8 cellular contexts compared by ENCODE assay signal in the genomic region with DNA sequence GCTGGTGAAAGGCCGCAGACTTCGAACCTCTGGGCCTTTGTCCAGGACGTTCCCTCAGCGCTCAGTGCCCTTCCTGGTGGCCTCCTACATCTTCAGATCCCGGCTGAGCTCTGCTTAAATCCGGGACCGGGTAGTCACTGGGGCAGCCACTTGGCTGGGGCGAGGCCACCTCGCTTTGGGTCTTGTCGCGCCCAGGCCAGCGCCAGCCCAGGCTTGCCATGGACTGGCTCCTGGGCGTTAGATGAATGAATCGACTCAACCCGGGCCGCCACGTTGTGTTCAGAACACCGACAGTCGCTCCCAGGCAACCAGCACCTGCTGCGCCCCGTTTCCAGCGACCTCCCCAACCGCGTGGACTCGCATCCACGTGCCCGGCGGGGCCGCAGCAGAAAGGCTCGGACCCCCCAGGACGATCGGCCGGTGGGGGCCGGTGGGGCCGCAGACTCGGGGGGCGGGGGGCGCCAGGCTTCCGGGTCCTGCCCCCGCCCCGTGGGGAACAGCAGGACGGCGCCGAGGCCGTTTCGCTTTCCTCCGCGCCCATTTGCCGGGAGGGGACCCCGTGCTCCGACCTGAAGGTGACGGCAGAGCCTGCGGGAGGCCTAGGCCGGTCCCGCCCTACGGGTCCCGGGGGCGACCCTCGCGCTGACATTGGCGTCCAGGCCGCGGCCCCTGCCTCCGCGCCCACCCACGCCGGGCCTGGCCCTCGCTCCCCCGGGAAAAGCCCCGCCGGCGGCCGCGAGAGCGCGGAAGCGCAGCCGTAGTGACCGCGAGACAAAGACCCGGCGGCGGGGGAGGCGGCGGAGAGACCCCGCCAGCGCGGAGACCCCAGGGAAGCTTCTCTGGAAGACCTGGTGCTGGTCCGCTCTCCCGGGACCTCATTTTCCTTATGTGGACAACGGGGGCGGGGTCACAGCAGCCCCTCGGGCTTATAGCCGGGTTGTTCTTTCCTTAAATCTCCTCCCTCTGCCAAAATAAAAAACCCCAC. TPM values are rescaled to one million over a fixed set of nuclear protein-coding genes. Genes with fewer than 3 reads are reported as not detected.
DNase-seq lines count a peak whose midpoint lies in the region; ATAC-seq and TF ChIP-seq lines count a peak whose summit lies in the region.

No MANE protein-coding gene starts in this region.

- in situ Hi-C loops in brain microvascular endothelial cell (cut with HindIII; ENCODE audit: low pct_ligation_motif_present, low sequenced_read_pairs) = no loop called here

- DNase-seq in AG09309 (ENCODE audit: low read depth) = no peak
- peak; percentile 40 for DNase-seq in T-helper 2 cell treated with Interferon-gamma antibody and Interleukin-4, amounts not matched to agents 5 μg/mL and 100 μg/mL, for 36 hours (ENCODE audit: low spot score)
- DNase-seq in brain microvascular endothelial cell = no peak
- DNase-seq in kidney epithelial cell (ENCODE audit: low read depth) = no peak
- DNase-seq in stimulated activated CD4-positive, alpha-beta T cell treated with anti-CD3 and anti-CD28 coated beads, Interleukin-2, amount 100 ng/mL, for 4 hours (ENCODE audit: low read depth) = peak; percentile 43
- DNase-seq in NK-92 (lab: John Stamatoyannopoulos, UW; ENCODE audit: unreplicated experiment) = no peak

- H3K36me3 ChIP-seq in brain microvascular endothelial cell (replicated peaks) (no peaks in the 10 kb centered on the region), kidney epithelial cell (ENCODE audit: control insufficient read depth, insufficient read depth, low read length) (no peaks in the 10 kb centered on the region)

- no peak overlapping the region for H3K27ac ChIP-seq in brain microvascular endothelial cell

- TF ChIP-seq CTCF in AG09309 (IDR thresholded peaks at IDR 0.05; ENCODE audit: control insufficient read depth, insufficient read depth, low read depth, low read length, missing control alignments) = no peak
- TF ChIP-seq CTCF in brain microvascular endothelial cell (IDR thresholded peaks at IDR 0.05; ENCODE audit: low read depth, low read length, missing control alignments) = no peak
- no peak for TF ChIP-seq CTCF in kidney epithelial cell (IDR thresholded peaks at IDR 0.05; ENCODE audit: insufficient read depth, low read length, poor library complexity, severe bottlenecking)

- H3K9me3 Mint-ChIP-seq in T-helper 2 cell treated with Interferon-gamma antibody and Interleukin-4, amounts not matched to agents 5 μg/mL and 100 μg/mL, for 36 hours = no peaks in the 10 kb centered on the region

- H3K27me3 ChIP-seq in brain microvascular endothelial cell (replicated peaks) = no peaks in the 10 kb centered on the region
- no peaks in the 10 kb centered on the region for H3K27me3 ChIP-seq in kidney epithelial cell (ENCODE audit: control insufficient read depth, insufficient read depth, low read length)

- no peaks in the 10 kb centered on the region for H3K36me3 Mint-ChIP-seq in T-helper 2 cell treated with Interferon-gamma antibody and Interleukin-4, amounts not matched to agents 5 μg/mL and 100 μg/mL, for 36 hours (ENCODE audit: low read depth)

- H3K4me1 Mint-ChIP-seq in T-helper 2 cell treated with Interferon-gamma antibody and Interleukin-4, amounts not matched to agents 5 μg/mL and 100 μg/mL, for 36 hours (ENCODE audit: low read depth) = no peaks in the 10 kb centered on the region

- H3K4me3 Mint-ChIP-seq in T-helper 2 cell treated with Interferon-gamma antibody and Interleukin-4, amounts not matched to agents 5 μg/mL and 100 μg/mL, for 36 hours = peak overlapping the region; percentile 64

- H3K27ac Mint-ChIP-seq in T-helper 2 cell treated with Interferon-gamma antibody and Interleukin-4, amounts not matched to agents 5 μg/mL and 100 μg/mL, for 36 hours = peak overlapping the region; percentile 74

- peak; percentile 54 for ATAC-seq in GM21723 (IDR thresholded peaks at IDR 0.05; ENCODE audit: unreplicated experiment)
- no peak for ATAC-seq in HG03097 (IDR thresholded peaks at IDR 0.05; ENCODE audit: low FRiP score, unreplicated experiment)

- peak overlapping the region; percentile 48 for H3K4me3 ChIP-seq in AG09309 (ENCODE audit: control insufficient read depth, low read depth, low read length)
- peak overlapping the region; percentile 59 for H3K4me3 ChIP-seq in brain microvascular endothelial cell (ENCODE audit: low read depth, low read length)
- H3K4me3 ChIP-seq in kidney epithelial cell (ENCODE audit: low read depth, low read length) = peak overlapping the region; percentile 59

- H3K27me3 Mint-ChIP-seq in T-helper 2 cell treated with Interferon-gamma antibody and Interleukin-4, amounts not matched to agents 5 μg/mL and 100 μg/mL, for 36 hours (ENCODE audit: low read depth) = no peaks in the 10 kb centered on the region

RNA-seq across cellular contexts. Expression of a gene that starts 37.3 kb away (rescaled TPM):
- total RNA-seq in kidney epithelial cell = 13.1 and 13.4 TPM in 2 replicates

RNA-seq across cellular contexts. Expression of a gene that starts 45.6 kb away (rescaled TPM):
- 35.6 and 43.9 TPM in 2 replicates for total RNA-seq in kidney epithelial cell

Comparison
In these comparisons a context has a peak if more than half of its experiments do, and no peak if none do; other contexts are left out.
1. DNase-seq: peak in T-helper 2 cell treated with Interferon-gamma antibody and Interleukin-4, amounts not matched to agents 5 μg/mL and 100 μg/mL, for 36 hours (single experiment) and stimulated activated CD4-positive, alpha-beta T cell treated with anti-CD3 and anti-CD28 coated beads, Interleukin-2, amount 100 ng/mL, for 4 hours (single experiment); none in AG09309 (single experiment), brain microvascular endothelial cell (single experiment), kidney epithelial cell (single experiment) and NK-92 (single experiment).
2. Peak in every context shown above with its lines, with median percentiles within 50 percentile points of each other: H3K4me3 ChIP-seq.